3 cellular contexts compared by ENCODE assay signal in the genomic region with DNA sequence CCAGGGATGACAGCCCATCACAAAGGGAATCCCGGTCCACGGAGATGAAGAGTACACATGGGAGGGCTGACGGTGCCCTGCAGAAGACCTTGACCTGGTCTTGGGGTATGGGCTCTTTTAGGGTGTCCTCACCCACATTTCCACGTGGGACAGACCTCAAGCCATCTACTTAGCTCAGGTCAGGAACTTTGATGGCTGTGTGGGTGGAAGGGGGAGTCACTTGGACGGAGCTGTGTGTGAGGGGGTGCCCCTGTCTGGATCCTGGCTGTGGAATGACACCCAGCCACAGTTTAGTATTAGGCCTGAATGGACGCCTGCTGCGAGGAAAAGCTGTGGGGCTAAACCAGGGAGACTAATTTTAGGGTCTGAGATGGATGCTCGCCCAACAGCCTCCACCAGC.
TF ChIP-seq lines count a peak whose summit lies in the region.

No MANE protein-coding gene starts in this region.

TF ChIP-seq in GM23338, 12 proteins besides CTCF, POLR2A, EP300 and RAD21 (continues in another document):
- no peak for TF ChIP-seq CREB1 (CRISPR knock-in tag; IDR thresholded peaks at IDR 0.05; ENCODE audit: low read depth)
- no peak for TF ChIP-seq STAT1 (IDR thresholded peaks at IDR 0.05; ENCODE audit: unreplicated experiment)
- TF ChIP-seq ZNF331 (CRISPR knock-in tag; IDR thresholded peaks at IDR 0.05; ENCODE audit: low read depth): no peak
- TF ChIP-seq JUNB (IDR thresholded peaks at IDR 0.05; ENCODE audit: unreplicated experiment): no peak
- no peak for TF ChIP-seq POLR2AphosphoS5 (IDR thresholded peaks at IDR 0.05; ENCODE audit: low read depth)
- no peak for TF ChIP-seq ZNF114 (CRISPR knock-in tag; IDR thresholded peaks at IDR 0.05)
- TF ChIP-seq, protein P1, sequence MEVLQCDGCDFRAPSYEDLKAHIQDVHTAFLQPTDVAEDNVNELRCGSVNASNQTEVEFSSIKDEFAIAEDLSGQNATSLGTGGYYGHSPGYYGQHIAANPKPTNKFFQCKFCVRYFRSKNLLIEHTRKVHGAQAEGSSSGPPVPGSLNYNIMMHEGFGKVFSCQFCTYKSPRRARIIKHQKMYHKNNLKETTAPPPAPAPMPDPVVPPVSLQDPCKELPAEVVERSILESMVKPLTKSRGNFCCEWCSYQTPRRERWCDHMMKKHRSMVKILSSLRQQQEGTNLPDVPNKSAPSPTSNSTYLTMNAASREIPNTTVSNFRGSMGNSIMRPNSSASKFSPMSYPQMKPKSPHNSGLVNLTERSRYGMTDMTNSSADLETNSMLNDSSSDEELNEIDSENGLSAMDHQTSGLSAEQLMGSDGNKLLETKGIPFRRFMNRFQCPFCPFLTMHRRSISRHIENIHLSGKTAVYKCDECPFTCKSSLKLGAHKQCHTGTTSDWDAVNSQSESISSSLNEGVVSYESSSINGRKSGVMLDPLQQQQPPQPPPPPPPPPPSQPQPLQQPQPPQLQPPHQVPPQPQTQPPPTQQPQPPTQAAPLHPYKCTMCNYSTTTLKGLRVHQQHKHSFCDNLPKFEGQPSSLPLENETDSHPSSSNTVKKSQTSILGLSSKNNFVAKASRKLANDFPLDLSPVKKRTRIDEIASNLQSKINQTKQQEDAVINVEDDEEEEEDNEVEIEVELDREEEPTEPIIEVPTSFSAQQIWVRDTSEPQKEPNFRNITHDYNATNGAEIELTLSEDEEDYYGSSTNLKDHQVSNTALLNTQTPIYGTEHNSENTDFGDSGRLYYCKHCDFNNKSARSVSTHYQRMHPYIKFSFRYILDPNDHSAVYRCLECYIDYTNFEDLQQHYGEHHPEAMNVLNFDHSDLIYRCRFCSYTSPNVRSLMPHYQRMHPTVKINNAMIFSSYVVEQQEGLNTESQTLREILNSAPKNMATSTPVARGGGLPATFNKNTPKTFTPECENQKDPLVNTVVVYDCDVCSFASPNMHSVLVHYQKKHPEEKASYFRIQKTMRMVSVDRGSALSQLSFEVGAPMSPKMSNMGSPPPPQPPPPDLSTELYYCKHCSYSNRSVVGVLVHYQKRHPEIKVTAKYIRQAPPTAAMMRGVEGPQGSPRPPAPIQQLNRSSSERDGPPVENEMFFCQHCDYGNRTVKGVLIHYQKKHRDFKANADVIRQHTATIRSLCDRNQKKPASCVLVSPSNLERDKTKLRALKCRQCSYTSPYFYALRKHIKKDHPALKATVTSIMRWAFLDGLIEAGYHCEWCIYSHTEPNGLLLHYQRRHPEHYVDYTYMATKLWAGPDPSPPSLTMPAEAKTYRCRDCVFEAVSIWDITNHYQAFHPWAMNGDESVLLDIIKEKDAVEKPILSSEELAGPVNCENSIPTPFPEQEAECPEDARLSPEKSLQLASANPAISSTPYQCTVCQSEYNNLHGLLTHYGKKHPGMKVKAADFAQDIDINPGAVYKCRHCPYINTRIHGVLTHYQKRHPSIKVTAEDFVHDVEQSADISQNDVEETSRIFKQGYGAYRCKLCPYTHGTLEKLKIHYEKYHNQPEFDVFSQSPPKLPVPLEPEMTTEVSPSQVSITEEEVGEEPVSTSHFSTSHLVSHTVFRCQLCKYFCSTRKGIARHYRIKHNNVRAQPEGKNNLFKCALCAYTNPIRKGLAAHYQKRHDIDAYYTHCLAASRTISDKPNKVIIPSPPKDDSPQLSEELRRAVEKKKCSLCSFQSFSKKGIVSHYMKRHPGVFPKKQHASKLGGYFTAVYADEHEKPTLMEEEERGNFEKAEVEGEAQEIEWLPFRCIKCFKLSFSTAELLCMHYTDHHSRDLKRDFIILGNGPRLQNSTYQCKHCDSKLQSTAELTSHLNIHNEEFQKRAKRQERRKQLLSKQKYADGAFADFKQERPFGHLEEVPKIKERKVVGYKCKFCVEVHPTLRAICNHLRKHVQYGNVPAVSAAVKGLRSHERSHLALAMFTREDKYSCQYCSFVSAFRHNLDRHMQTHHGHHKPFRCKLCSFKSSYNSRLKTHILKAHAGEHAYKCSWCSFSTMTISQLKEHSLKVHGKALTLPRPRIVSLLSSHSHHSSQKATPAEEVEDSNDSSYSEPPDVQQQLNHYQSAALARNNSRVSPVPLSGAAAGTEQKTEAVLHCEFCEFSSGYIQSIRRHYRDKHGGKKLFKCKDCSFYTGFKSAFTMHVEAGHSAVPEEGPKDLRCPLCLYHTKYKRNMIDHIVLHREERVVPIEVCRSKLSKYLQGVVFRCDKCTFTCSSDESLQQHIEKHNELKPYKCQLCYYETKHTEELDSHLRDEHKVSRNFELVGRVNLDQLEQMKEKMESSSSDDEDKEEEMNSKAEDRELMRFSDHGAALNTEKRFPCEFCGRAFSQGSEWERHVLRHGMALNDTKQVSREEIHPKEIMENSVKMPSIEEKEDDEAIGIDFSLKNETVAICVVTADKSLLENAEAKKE (CRISPR knock-in tag; IDR thresholded peaks at IDR 0.05): no peak
- no peak for TF ChIP-seq NANOG (IDR thresholded peaks at IDR 0.05; ENCODE audit: borderline replicate concordance)
- TF ChIP-seq EZH2phosphoT487 (IDR thresholded peaks at IDR 0.05; ENCODE audit: unreplicated experiment): no peak

TF ChIP-seq in IMR-90, 13 proteins besides CTCF, POLR2A, EP300 and RAD21:
- TF ChIP-seq, protein P2, sequence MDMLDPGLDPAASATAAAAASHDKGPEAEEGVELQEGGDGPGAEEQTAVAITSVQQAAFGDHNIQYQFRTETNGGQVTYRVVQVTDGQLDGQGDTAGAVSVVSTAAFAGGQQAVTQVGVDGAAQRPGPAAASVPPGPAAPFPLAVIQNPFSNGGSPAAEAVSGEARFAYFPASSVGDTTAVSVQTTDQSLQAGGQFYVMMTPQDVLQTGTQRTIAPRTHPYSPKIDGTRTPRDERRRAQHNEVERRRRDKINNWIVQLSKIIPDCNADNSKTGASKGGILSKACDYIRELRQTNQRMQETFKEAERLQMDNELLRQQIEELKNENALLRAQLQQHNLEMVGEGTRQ (IDR thresholded peaks at IDR 0.05; ENCODE audit: low read depth, low read length): no peak
- TF ChIP-seq FOS (IDR thresholded peaks at IDR 0.05; ENCODE audit: low read depth, low read length) (no peak), NFE2L2 (IDR thresholded peaks at IDR 0.05; ENCODE audit: low read depth, low read length) (no peak), BHLHE40 (IDR thresholded peaks at IDR 0.05; ENCODE audit: low read depth, low read length) (no peak)
TF ChIP-seq in IMR-90: peak in this region for 0.

TF ChIP-seq in SK-N-SH, 30 proteins besides CTCF, POLR2A, EP300 and RAD21:
- TF ChIP-seq MXI1 (IDR thresholded peaks at IDR 0.05; ENCODE audit: low read depth, low read length) (no peak), RXRA (IDR thresholded peaks at IDR 0.05; ENCODE audit: borderline replicate concordance, low read depth) (no peak), EZH2phosphoT487 (IDR thresholded peaks at IDR 0.05; ENCODE audit: borderline replicate concordance, low read depth) (no peak), JUND (IDR thresholded peaks at IDR 0.05) (no peak)
- TF ChIP-seq, protein P3, sequence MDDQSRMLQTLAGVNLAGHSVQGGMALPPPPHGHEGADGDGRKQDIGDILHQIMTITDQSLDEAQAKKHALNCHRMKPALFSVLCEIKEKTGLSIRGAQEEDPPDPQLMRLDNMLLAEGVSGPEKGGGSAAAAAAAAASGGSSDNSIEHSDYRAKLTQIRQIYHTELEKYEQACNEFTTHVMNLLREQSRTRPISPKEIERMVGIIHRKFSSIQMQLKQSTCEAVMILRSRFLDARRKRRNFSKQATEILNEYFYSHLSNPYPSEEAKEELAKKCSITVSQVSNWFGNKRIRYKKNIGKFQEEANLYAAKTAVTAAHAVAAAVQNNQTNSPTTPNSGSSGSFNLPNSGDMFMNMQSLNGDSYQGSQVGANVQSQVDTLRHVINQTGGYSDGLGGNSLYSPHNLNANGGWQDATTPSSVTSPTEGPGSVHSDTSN (IDR thresholded peaks at IDR 0.05): no peak
TF ChIP-seq in SK-N-SH: peak in this region for 0.
